ENCODE assay signal across 16 cellular contexts in the genomic region with DNA sequence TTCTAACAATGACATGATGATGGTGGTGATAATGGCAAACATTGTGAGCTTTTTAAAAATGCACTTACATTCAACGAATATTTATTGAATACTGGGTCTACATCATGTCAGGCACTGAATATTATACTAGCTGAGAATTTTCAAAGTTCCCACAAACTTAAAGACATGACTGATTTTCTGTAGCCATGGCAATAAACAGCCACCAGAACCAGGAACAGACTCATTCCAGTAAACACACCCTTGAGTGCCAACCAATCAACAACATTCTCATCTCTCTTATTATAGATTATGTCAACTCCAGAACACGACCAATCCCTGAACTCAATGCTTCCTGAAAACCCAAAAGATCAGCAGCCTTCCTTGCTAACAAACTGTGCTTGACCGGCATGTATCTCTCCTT.
DNase-seq lines count a peak whose midpoint lies in the region; ATAC-seq and FAIRE-seq lines count a peak whose summit lies in the region.
"Had no signal": no experiment of that assay in that cellular context is flagged by ENCODE, and none has a peak within 500 bp of the region (broad histone marks: within the 10 kb centered on the region; RNA-seq: fewer than 3 reads in every experiment).

No MANE protein-coding gene starts in this region.

- DNase-seq in GM04504 (ENCODE audit: low read depth): peak; percentile 19
- DNase-seq in astrocyte of the hippocampus (ENCODE audit: low read depth, low spot score): peak; percentile 64
- DNase-seq in iris pigment epithelial cell (ENCODE audit: low read depth): peak; percentile 85
- DNase-seq in frontal cortex (ENCODE audit: low spot score in 2 of 2): no peak
- no peak for DNase-seq in HT-29 (ENCODE audit: low spot score)
- DNase-seq: activated B cell treated with CpG ODN at 0.5 μM for 24 hours, adrenal gland, C1 segment of cervical spinal cord, DND-41, Kasumi-1, naive B cell, NCI-H187 treated with DMSO at 0.1 percent for 48 hours, uterus had no signal

- peak overlapping the region; percentile 80 for H3K27ac ChIP-seq in ACC112 (ENCODE audit: low read depth, low read length)
- H3K27ac ChIP-seq: adrenal gland, uterus had no signal

- H3K27me3 ChIP-seq in ACC112 (ENCODE audit: insufficient read depth, low read length): no peaks in the 10 kb centered on the region
- H3K27me3 ChIP-seq: adrenal gland, uterus had no signal

- H3K4me3 ChIP-seq in ACC112 (ENCODE audit: low read depth, low read length): no peak overlapping the region
- H3K4me3 ChIP-seq: adrenal gland, uterus had no signal

- H3K4me1 ChIP-seq in ACC112 (ENCODE audit: control insufficient read depth, insufficient read depth, low read length, unreplicated experiment): peaks cover 23% of the 10 kb centered on the region
- H3K4me1 ChIP-seq: adrenal gland, uterus had no signal

- FAIRE-seq in frontal cortex (lab: Jason Lieb, UNC): no peak

- ATAC-seq in HG03457 (IDR thresholded peaks at IDR 0.05; ENCODE audit: unreplicated experiment) (no peak), HG03565 (IDR thresholded peaks at IDR 0.05; ENCODE audit: unreplicated experiment) (no peak)

- H3K79me2 ChIP-seq in ACC112 (ENCODE audit: control insufficient read depth, insufficient read depth, low read length, unreplicated experiment): no peaks in the 10 kb centered on the region

- H2AFZ ChIP-seq in ACC112 (ENCODE audit: low read length, unreplicated experiment): peak overlapping the region; percentile 44

- H3K36me3 ChIP-seq in ACC112 (ENCODE audit: insufficient read depth, low read length): no peaks in the 10 kb centered on the region
- H3K36me3 ChIP-seq: adrenal gland, uterus had no signal

Comparison
In these comparisons a context has a peak if more than half of its experiments do, and no peak if none do; other contexts are left out.
1. DNase-seq: peak in GM04504 (single experiment), astrocyte of the hippocampus (single experiment) and iris pigment epithelial cell (single experiment); none in frontal cortex (0 of 2) and HT-29 (single experiment).